In genomic region chr19:48614436-48615144, GRCh38 we compare ENCODE assay signal across 8 cellular contexts. TPM values are rescaled to one million over a fixed set of nuclear protein-coding genes. Genes with fewer than 3 reads are reported as not detected.
DNase-seq lines count a peak whose midpoint lies in the region; ATAC-seq and TF ChIP-seq lines count a peak whose summit lies in the region.

Gene FAM83E (minus strand): TSS chr19:48615076. CDS start chr19:48613372, 1,704 bp downstream.

- H3K27me3 Mint-ChIP-seq in dendritic cell treated with granulocyte-macrophage colony-stimulating factor and Interleukin-4, amounts not matched to agents 40 ng/mL and 50 ng/mL, for 4 days, result no peaks in the 10 kb centered on the region

- peak within 1 kb of the TSS; percentile 85 for H3K27ac ChIP-seq in psoas muscle
- no peak within 1 kb of the TSS for H3K27ac ChIP-seq in uterus
- no peak within 1 kb of the TSS for H3K27ac ChIP-seq in smooth muscle cell (ENCODE audit: low read depth)

- H3F3A ChIP-seq in smooth muscle cell (ENCODE audit: low read depth), result peaks cover 21% of the 10 kb centered on the region

- H3K27me3 ChIP-seq in psoas muscle (ENCODE audit: insufficient read depth in 3 of 3, low read length in 2 of 3) (no peaks in the 10 kb centered on the region), uterus (no peaks in the 10 kb centered on the region), smooth muscle cell (ENCODE audit: low read depth) (no peaks in the 10 kb centered on the region)

- ATAC-seq in psoas muscle (no peak), HG02970 (IDR thresholded peaks at IDR 0.05; ENCODE audit: low FRiP score, unreplicated experiment) (no peak)

- H3K4me1 ChIP-seq in psoas muscle (peaks cover 33% of the 10 kb centered on the region), uterus (peaks cover 8 to 11% of the 10 kb centered on the region in 2 donors), smooth muscle cell (ENCODE audit: low read depth) (peaks cover 21% of the 10 kb centered on the region)

- H3K36me3 ChIP-seq in psoas muscle (ENCODE audit: insufficient read depth in 1 of 2, low read depth in 1 of 2), result peaks cover 8 to 32% of the 10 kb centered on the region in 2 donors
- H3K36me3 ChIP-seq in uterus, result no peaks in the 10 kb centered on the region
- peaks cover 3% of the 10 kb centered on the region for H3K36me3 ChIP-seq in smooth muscle cell (ENCODE audit: low read depth)

- H3K79me2 ChIP-seq in smooth muscle cell (ENCODE audit: low read depth), result peaks cover 27% of the 10 kb centered on the region

- intact Hi-C loops in dendritic cell treated with granulocyte-macrophage colony-stimulating factor and Interleukin-4, amounts not matched to agents 40 ng/mL and 50 ng/mL, for 4 days (cut with micrococcal nuclease), result no loop called here
- intact Hi-C loops in psoas muscle (cut with DNase I), result no loop called here
- intact Hi-C loops in uterus (cut with DNase I; ENCODE audit: low total_unique reads), result loop anchor here (10.0 kb wide), 2 partner anchors 120 to 1130 kb away; partner anchors contain the start of gene KPTN

- WGBS in psoas muscle, 3 donors, result 49 to 60% (median 55%) methylated on average over 26 to 29 of the region's 29 CpGs
- 60% methylated on average over 24 of the region's 29 CpGs for WGBS in smooth muscle cell (ENCODE audit: low lambda C conversion rate)

- peaks cover 41% of the 10 kb centered on the region for H4K20me1 ChIP-seq in smooth muscle cell (ENCODE audit: low read depth)

- no peak within 1 kb of the TSS for H2AFZ ChIP-seq in smooth muscle cell (ENCODE audit: low read depth)

- H3K4me3 ChIP-seq in psoas muscle (no peak within 1 kb of the TSS), uterus (no peak within 1 kb of the TSS), smooth muscle cell (no peak within 1 kb of the TSS)

- H3K4me2 ChIP-seq in smooth muscle cell, result no peak within 1 kb of the TSS

- H3K9me3 ChIP-seq in psoas muscle (no peaks in the 10 kb centered on the region), uterus (no peaks in the 10 kb centered on the region), smooth muscle cell (replicated peaks; ENCODE audit: low read depth) (no peaks in the 10 kb centered on the region)

- no peak within 1 kb of the TSS for H3K9ac ChIP-seq in smooth muscle cell (ENCODE audit: low read depth)

- no peaks in the 10 kb centered on the region for H3K9me3 Mint-ChIP-seq in dendritic cell treated with granulocyte-macrophage colony-stimulating factor and Interleukin-4, amounts not matched to agents 40 ng/mL and 50 ng/mL, for 4 days

- H3K36me3 Mint-ChIP-seq in dendritic cell treated with granulocyte-macrophage colony-stimulating factor and Interleukin-4, amounts not matched to agents 40 ng/mL and 50 ng/mL, for 4 days (ENCODE audit: low read depth), result peaks cover 54% of the 10 kb centered on the region

- H3K4me1 Mint-ChIP-seq in dendritic cell treated with granulocyte-macrophage colony-stimulating factor and Interleukin-4, amounts not matched to agents 40 ng/mL and 50 ng/mL, for 4 days (ENCODE audit: low read depth), result peaks cover 39% of the 10 kb centered on the region

- H3K27ac Mint-ChIP-seq in dendritic cell treated with granulocyte-macrophage colony-stimulating factor and Interleukin-4, amounts not matched to agents 40 ng/mL and 50 ng/mL, for 4 days, result peak within 1 kb of the TSS; percentile 57

- DNase-seq in DMS79 (lab: John Stamatoyannopoulos, UW) (peak; percentile 19), DMS79 treated with DMSO at 0.1 percent for 48 hours (lab: John Stamatoyannopoulos, UW) (no peak), NCI-H2107 treated with DMSO at 0.1 percent for 48 hours (lab: John Stamatoyannopoulos, UW; ENCODE audit: unreplicated experiment) (peak; percentile 29), psoas muscle (peak in 1 of 2 donors; percentile 54), uterus (no peak), smooth muscle cell (lab: John Stamatoyannopoulos, UW; ENCODE audit: unreplicated experiment) (no peak)

- TF ChIP-seq CTCF in psoas muscle (IDR thresholded peaks at IDR 0.05) (no peak), uterus (IDR thresholded peaks at IDR 0.05) (no peak), smooth muscle cell (IDR thresholded peaks at IDR 0.05; ENCODE audit: borderline replicate concordance, insufficient read depth, poor library complexity, severe bottlenecking) (no peak)

- H3K4me3 Mint-ChIP-seq in dendritic cell treated with granulocyte-macrophage colony-stimulating factor and Interleukin-4, amounts not matched to agents 40 ng/mL and 50 ng/mL, for 4 days, result no peak within 1 kb of the TSS

- peak in 1 of 2 donors; percentile 16 for TF ChIP-seq POLR2A in uterus (IDR thresholded peaks at IDR 0.05)

RNA-seq across cellular contexts. Expression of gene FAM83E, which starts in this region (rescaled TPM):
- total RNA-seq in psoas muscle (not detected), uterus (1 to 10 TPM in 2 of 4 donors, not detected in 2; 1.8 TPM), smooth muscle cell (0.49 and 0.72 TPM in 2 replicates)
- polyA plus RNA-seq in psoas muscle (under 1 TPM in 2 of 3 donors, not detected in 1; 0.01 to 0.20 TPM), smooth muscle cell (0.49 and 2.0 TPM in 2 replicates)

Comparison
In these comparisons a context has a peak if more than half of its experiments do, and no peak if none do; other contexts are left out.
1. DNase-seq: peak in DMS79 (single experiment) and NCI-H2107 treated with DMSO at 0.1 percent for 48 hours (single experiment); none in DMS79 treated with DMSO at 0.1 percent for 48 hours (single experiment), uterus (0 of 2) and smooth muscle cell (single experiment).